In the genomic region with DNA sequence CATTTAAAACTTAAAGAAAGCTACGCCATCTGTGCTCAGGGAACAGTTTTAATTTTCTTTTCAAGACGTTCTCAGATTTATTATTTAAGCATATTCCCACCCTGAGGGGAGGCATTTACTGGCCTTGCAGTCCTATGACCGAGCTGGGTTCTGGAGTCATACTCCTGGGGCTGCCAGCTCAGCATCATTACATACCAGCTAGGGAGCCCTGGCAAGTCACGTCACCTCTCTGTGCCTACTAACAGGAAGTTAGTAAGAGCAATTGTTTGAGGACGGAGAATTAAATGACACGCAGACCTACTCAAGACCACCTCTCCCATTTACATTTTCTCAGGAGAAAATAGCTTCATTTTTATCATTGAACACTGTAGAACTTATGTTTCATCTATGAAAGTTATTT, we compare ENCODE assay signal across 15 cellular contexts. TPM values are rescaled to one million over a fixed set of nuclear protein-coding genes. Genes with fewer than 3 reads are reported as not detected.
DNase-seq lines count a peak whose midpoint lies in the region; ATAC-seq and TF ChIP-seq lines count a peak whose summit lies in the region.
"Had no signal": no experiment of that assay in that cellular context is flagged by ENCODE, and none has a peak within 500 bp of the region (broad histone marks: within the 10 kb centered on the region; RNA-seq: fewer than 3 reads in every experiment).

No MANE protein-coding gene starts in this region.

- no peak overlapping the region for H2BK12ac ChIP-seq in trophoblast cell (ENCODE audit: low read length)

- H3K27ac Mint-ChIP-seq in HFFc6: peak overlapping the region; percentile 88; the same call in 1 of the 2 replicates
- H3K27ac Mint-ChIP-seq: T-helper 17 cell had no signal

- H3K4me2 ChIP-seq in trophoblast cell (ENCODE audit: low read length): no peak overlapping the region

- peak; percentile 62 for ATAC-seq in gastroesophageal sphincter
- ATAC-seq: T-helper 17 cell had no signal

- no peak for TF ChIP-seq POLR2A in gastroesophageal sphincter (IDR thresholded peaks at IDR 0.05)

- H4K91ac ChIP-seq in trophoblast cell (ENCODE audit: low read depth, low read length): no peak overlapping the region

- no peak overlapping the region for H2AK5ac ChIP-seq in trophoblast cell (ENCODE audit: low read length)

- peaks cover 54% of the 10 kb centered on the region for H3K4me1 Mint-ChIP-seq in HFFc6 (ENCODE audit: low read depth)

- WGBS in gastroesophageal sphincter (ENCODE audit: low coverage in 1 of 2), 2 donors: 62 to 63% methylated on average over 6 of the region's 6 CpGs
- no CpG with 5 or more reads among the region's 6 CpGs for WGBS in trophoblast cell (ENCODE audit: extremely low coverage, insufficient coverage, insufficient read length)

- no peak overlapping the region for H3K14ac ChIP-seq in trophoblast cell (ENCODE audit: low read length)

- H3K4me3 ChIP-seq in astrocyte of the spinal cord (ENCODE audit: low read depth, low read length) (no peak overlapping the region), gastroesophageal sphincter (no peak overlapping the region), trophoblast cell (ENCODE audit: low read depth, low read length) (no peak overlapping the region)
- H3K4me3 ChIP-seq: upper lobe of left lung had no signal

- H3K79me2 ChIP-seq in trophoblast cell (ENCODE audit: control insufficient read depth, insufficient read depth, low read length, poor library complexity): no peaks in the 10 kb centered on the region

- H4K8ac ChIP-seq in trophoblast cell (ENCODE audit: low read depth, low read length): no peak overlapping the region

- H3K79me1 ChIP-seq in trophoblast cell (ENCODE audit: low read length): no peaks in the 10 kb centered on the region

- H3K9me3 ChIP-seq in gastroesophageal sphincter: no peaks in the 10 kb centered on the region
- no peaks in the 10 kb centered on the region for H3K9me3 ChIP-seq in trophoblast cell (ENCODE audit: insufficient read depth, low read depth, low read length)
- H3K9me3 ChIP-seq: upper lobe of left lung had no signal

- in situ Hi-C loops in astrocyte of the spinal cord (cut with HindIII; ENCODE audit: low sequenced_read_pairs): no loop called here

- no peak overlapping the region for H4K12ac ChIP-seq in trophoblast cell (ENCODE audit: low read depth, low read length)

- H3K36me3 ChIP-seq in gastroesophageal sphincter (no peaks in the 10 kb centered on the region), trophoblast cell (ENCODE audit: control insufficient read depth in 1 of 2, insufficient read depth in 2 of 2, low read length in 2 of 2) (no peaks in the 10 kb centered on the region)
- H3K36me3 ChIP-seq: upper lobe of left lung had no signal

- no peak overlapping the region for H3K23ac ChIP-seq in trophoblast cell (ENCODE audit: low read length)

- H3K27me3 ChIP-seq in gastroesophageal sphincter (peaks cover 4% of the 10 kb centered on the region), trophoblast cell (ENCODE audit: insufficient read depth, low read length) (no peaks in the 10 kb centered on the region)

- no peak overlapping the region for H2BK5ac ChIP-seq in trophoblast cell (ENCODE audit: low read depth, low read length, poor library complexity)

- H3K27me3 Mint-ChIP-seq in HFFc6 (ENCODE audit: insufficient read depth): no peaks in the 10 kb centered on the region

- H3K9ac ChIP-seq in trophoblast cell (ENCODE audit: low read length): no peak overlapping the region

- H3K4ac ChIP-seq in trophoblast cell (ENCODE audit: low read depth, low read length): no peak overlapping the region

- no peak overlapping the region for H3K18ac ChIP-seq in trophoblast cell (ENCODE audit: low read length)

- H3K27ac ChIP-seq in gastroesophageal sphincter: no peak overlapping the region
- H3K27ac ChIP-seq in trophoblast cell (ENCODE audit: low read depth, low read length): no peak overlapping the region

- DNase-seq in 8988T: peak; percentile 64
- DNase-seq in HFFc6: peak; percentile 56
- peak; percentile 45 for DNase-seq in astrocyte of the spinal cord (ENCODE audit: low read depth, low spot score)
- DNase-seq in NCI-H1436 (lab: John Stamatoyannopoulos, UW): no peak
- no peak for DNase-seq in trophoblast cell
- DNase-seq in germinal center (ENCODE audit: low spot score): no peak
- no peak for DNase-seq in OCI-M2 (lab: John Stamatoyannopoulos, UW; ENCODE audit: unreplicated experiment)
- DNase-seq: activated CD4-positive, alpha-beta T cell treated with anti-CD3 and anti-CD28 coated beads, Interleukin-2, amount 50 U/mL, for 4 hours; AML-193; DMS79; Kasumi-1; T-helper 17 cell had no signal

- peaks cover 4% of the 10 kb centered on the region for H3K36me3 Mint-ChIP-seq in HFFc6 (ENCODE audit: low read depth)

- peaks cover 4% of the 10 kb centered on the region for H3K9me3 Mint-ChIP-seq in HFFc6

- no peak for TF ChIP-seq CTCF in HFFc6 (IDR thresholded peaks at IDR 0.05)
- no peak for TF ChIP-seq CTCF in astrocyte of the spinal cord (IDR thresholded peaks at IDR 0.05; ENCODE audit: low read depth, low read length)
- TF ChIP-seq CTCF in gastroesophageal sphincter (IDR thresholded peaks at IDR 0.05): no peak

- no peak overlapping the region for H2BK120ac ChIP-seq in trophoblast cell (ENCODE audit: insufficient read depth, low read length, poor library complexity)

- no peak overlapping the region; the same call in 1 of the 2 replicates for H3K4me3 Mint-ChIP-seq in HFFc6
- H3K4me3 Mint-ChIP-seq: T-helper 17 cell had no signal

- no peak for TF ChIP-seq EP300 in gastroesophageal sphincter (IDR thresholded peaks at IDR 0.05)

- no peak overlapping the region for H2AFZ ChIP-seq in trophoblast cell (ENCODE audit: insufficient read depth, low read length, poor library complexity)

- H3K4me1 ChIP-seq in gastroesophageal sphincter: peaks cover 0 to 21% (median 4%) of the 10 kb centered on the region in 3 donors
- H3K4me1 ChIP-seq in trophoblast cell (ENCODE audit: control insufficient read depth in 1 of 2, insufficient read depth in 2 of 2, low read length in 2 of 2): peaks cover 12 to 15% of the 10 kb centered on the region in 2 experiments

RNA-seq across cellular contexts. Expression of gene CDCP1, which starts 5.8 kb away (rescaled TPM):
- total RNA-seq in HFFc6 (2021; fragmentation: NEBNext Ultra II Directional; extraction: Animal tissue kit (Norgen Biotek cat#: 25700)): 1 to 10 TPM in 4 of 6 experiments, under 1 TPM in 2; 0.78 to 2.1 (median 1.7) TPM
- 1 to 10 TPM; 2.5 to 4.9 (median 4.2) TPM for total RNA-seq in gastroesophageal sphincter
- polyA plus RNA-seq in trophoblast cell (2013): 3.7 and 4.1 TPM in 2 replicates
- total RNA-seq: OCI-LY7 had no signal

Comparison
In these comparisons a context has a peak if more than half of its experiments do, and no peak if none do; other contexts are left out.
1. DNase-seq: peak in 8988T (single experiment), HFFc6 (single experiment) and astrocyte of the spinal cord (single experiment); none in NCI-H1436 (single experiment), trophoblast cell (0 of 2), germinal center (single experiment) and OCI-M2 (single experiment).